ENCODE assay signal across 33 cellular contexts in genomic region chr12:20234474-20234873, GRCh38.
A peak's percentile ranks its signal among the peaks of the same experiment; 100 is the strongest.
DNase-seq lines count a peak whose midpoint lies in the region; ATAC-seq, FAIRE-seq and TF ChIP-seq lines count a peak whose summit lies in the region.
"Had no signal": no experiment of that assay in that cellular context is flagged by ENCODE, and none has a peak within 500 bp of the region (broad histone marks: within the 10 kb centered on the region; RNA-seq: fewer than 3 reads in every experiment).

No MANE protein-coding gene starts in this region.

- H3K9me3 ChIP-seq in HepG2 (ENCODE audit: low read length) (peaks cover 46% of the 10 kb centered on the region), right lobe of liver (no peaks in the 10 kb centered on the region), HEK293 (ENCODE audit: control insufficient read depth, insufficient read depth, low read depth, low read length) (no peaks in the 10 kb centered on the region), GM12878 (replicated peaks; ENCODE audit: control insufficient read depth, insufficient read depth, low read length) (no peaks in the 10 kb centered on the region; the same call in 2 of the 3 replicates)
- H3K9me3 ChIP-seq: A549, BE2C had no signal

- H3K4me1 ChIP-seq in HepG2 (ENCODE audit: insufficient read depth, low read length) (no peaks in the 10 kb centered on the region), right lobe of liver (no peaks in the 10 kb centered on the region), HEK293 (ENCODE audit: control insufficient read depth, insufficient read depth, low read length) (no peaks in the 10 kb centered on the region), GM12878 (ENCODE audit: control insufficient read depth, insufficient read depth, low read length) (no peaks in the 10 kb centered on the region)
- H3K4me1 ChIP-seq: A549; BE2C; BLaER1; BLaER1 treated with 17β-estradiol and CSF1 and Interleukin-3, amounts not matched to agents 10 nM and 100 nM; Caco-2 had no signal

- in situ Hi-C loops in HepG2 (cut with HindIII; ENCODE audit: extremely low pct_ligation_motif_present, low pct_unique_long_range_greater_than_20kb) (no loop called here), GM12878 (cut with MboI) (no loop called here)

- ATAC-seq in HepG2, result no peak
- ATAC-seq in right lobe of liver, result no peak
- no peak for ATAC-seq in GM12878
- ATAC-seq: A549; CD8-positive, alpha-beta T cell had no signal

- POLR2A ChIA-PET in HepG2 (lab: Yijun Ruan, JAX) (no interaction called here), HEK293 (lab: Yijun Ruan, JAX) (no interaction called here), GM12878 (lab: Charles Lee) (no interaction called here)

- no peak for TF ChIP-seq RAD21 in HepG2 (CRISPR knock-in tag; IDR thresholded peaks at IDR 0.05)
- no peak for TF ChIP-seq RAD21 in GM12878 (IDR thresholded peaks at IDR 0.05; ENCODE audit: insufficient read depth, low read depth, low read length)

- no peak for DNase-seq in HepG2 (ENCODE audit: low spot score)
- DNase-seq in right lobe of liver, result no peak
- DNase-seq in GM12878 (ENCODE audit: low read depth, low spot score), result no peak
- DNase-seq in kidney tubule cell (ENCODE audit: low spot score), result no peak
- DNase-seq in NOMO-1 treated with DMSO at 0.1 percent for 48 hours (lab: John Stamatoyannopoulos, UW; ENCODE audit: unreplicated experiment), result no peak
- DNase-seq: 8988T; ACHN; AML-193; BE2C; C1 segment of cervical spinal cord; Caco-2; Calu3; CD4-positive, alpha-beta memory T cell; CD4-positive, alpha-beta T cell; CD4-positive, CD25-positive, alpha-beta regulatory T cell; CD8-positive, alpha-beta memory T cell; CD8-positive, alpha-beta T cell; COR-L47; DMS 273 treated with DMSO at 0.1 percent for 48 hours; DMS153; DMS53; DMS79; DMS79 treated with DMSO at 0.1 percent for 48 hours; DND-41; EL had no signal

- no peak for TF ChIP-seq CTCF in HepG2 (CRISPR knock-in tag; IDR thresholded peaks at IDR 0.05)
- TF ChIP-seq CTCF in right lobe of liver (IDR thresholded peaks at IDR 0.05), result no peak
- no peak for TF ChIP-seq CTCF in HEK293 (tag by site-specific recombination; IDR thresholded peaks at IDR 0.05)
- TF ChIP-seq CTCF in GM12878 (IDR thresholded peaks at IDR 0.05 in 2 of 3, conservative IDR thresholded peaks at IDR 0.05 in 1 of 3; ENCODE audit: control insufficient read depth in 2 of 3, extremely low read depth in 1 of 3, insufficient read depth in 1 of 3, low read depth in 3 of 3, low read length in 3 of 3), result no peak

- H3K27ac ChIP-seq in HepG2 (ENCODE audit: extremely low read length, insufficient read depth, low read length), result no peak overlapping the region
- no peak overlapping the region for H3K27ac ChIP-seq in right lobe of liver
- H3K27ac ChIP-seq in HEK293 (ENCODE audit: extremely low read depth, low read depth, low read length), result no peak overlapping the region
- H3K27ac ChIP-seq in GM12878 (ENCODE audit: control insufficient read depth, insufficient read depth), result no peak overlapping the region
- H3K27ac ChIP-seq: 22Rv1; A549; BLaER1; BLaER1 treated with 17β-estradiol and CSF1 and Interleukin-3, amounts not matched to agents 10 nM and 100 nM; C4-2B had no signal

- TF ChIP-seq POLR2A in HepG2 (IDR thresholded peaks at IDR 0.05; ENCODE audit: insufficient read depth in 1 of 2, low read depth in 2 of 2, low read length in 2 of 2) (no peak), right lobe of liver (IDR thresholded peaks at IDR 0.05) (no peak), GM12878 (IDR thresholded peaks at IDR 0.05; ENCODE audit: low read depth, low read length) (no peak)

- H3K36me3 ChIP-seq in HepG2 (replicated peaks in 1 of 2; ENCODE audit: control insufficient read depth in 1 of 2, insufficient read depth in 2 of 2, low read length in 2 of 2), result no peaks in the 10 kb centered on the region
- no peaks in the 10 kb centered on the region for H3K36me3 ChIP-seq in right lobe of liver
- H3K36me3 ChIP-seq in HEK293 (ENCODE audit: control insufficient read depth in 2 of 2, insufficient read depth in 1 of 2, low read length in 2 of 2), result no peaks in the 10 kb centered on the region
- H3K36me3 ChIP-seq in GM12878 (ENCODE audit: control insufficient read depth in 2 of 2, insufficient read depth in 2 of 2, low read length in 1 of 2), result no peaks in the 10 kb centered on the region
- H3K36me3 ChIP-seq: BE2C; BLaER1; BLaER1 treated with 17β-estradiol and CSF1 and Interleukin-3, amounts not matched to agents 10 nM and 100 nM had no signal

- TF ChIP-seq EP300 in HepG2 (IDR thresholded peaks at IDR 0.05; ENCODE audit: low read depth in 2 of 2, low read length in 2 of 2) (no peak), HepG2 (CRISPR knock-in tag; IDR thresholded peaks at IDR 0.05; ENCODE audit: borderline replicate concordance) (no peak), GM12878 (IDR thresholded peaks at IDR 0.05; ENCODE audit: borderline replicate concordance in 1 of 2, control insufficient read depth in 1 of 2, low read depth in 2 of 2, low read length in 2 of 2) (no peak)

- H3K4me3 ChIP-seq in HepG2 (replicated peaks in 1 of 3; ENCODE audit: insufficient read depth in 1 of 3, low read depth in 2 of 3, low read length in 3 of 3) (no peak overlapping the region), right lobe of liver (no peak overlapping the region), HEK293 (ENCODE audit: low read depth, low read length) (no peak overlapping the region), GM12878 (no peak overlapping the region)
- H3K4me3 ChIP-seq: A549; BLaER1; BLaER1 treated with 17β-estradiol and CSF1 and Interleukin-3, amounts not matched to agents 10 nM and 100 nM had no signal

- BruUV-seq in HepG2 (replicated peaks; lab: Mats Ljungman, UMichigan) (no TSS peak), GM12878 (replicated peaks; lab: Mats Ljungman, UMichigan) (no TSS peak)

- H3K27me3 ChIP-seq in HepG2 (ENCODE audit: control insufficient read depth in 1 of 2, insufficient read depth in 2 of 2, low read length in 2 of 2), result no peaks in the 10 kb centered on the region
- no peaks in the 10 kb centered on the region for H3K27me3 ChIP-seq in right lobe of liver
- no peaks in the 10 kb centered on the region for H3K27me3 ChIP-seq in GM12878 (replicated peaks in 1 of 2; ENCODE audit: control insufficient read depth in 2 of 2, insufficient read depth in 2 of 2, low read length in 1 of 2)
- H3K27me3 ChIP-seq: BE2C; BLaER1; BLaER1 treated with 17β-estradiol and CSF1 and Interleukin-3, amounts not matched to agents 10 nM and 100 nM had no signal

- WGBS in HepG2 (ENCODE audit: low lambda C conversion rate), result 48% methylated on average over 6 of the region's 6 CpGs
- 89% methylated on average over 6 of the region's 6 CpGs for WGBS in right lobe of liver (ENCODE audit: insufficient coverage, low coverage, low lambda C conversion rate, missing lambda C conversion rate)
- WGBS in GM12878 (ENCODE audit: insufficient coverage, insufficient replicate concordance, low lambda C conversion rate, missing lambda C conversion rate), result 54% methylated on average over 6 of the region's 6 CpGs

- H3K4me2 ChIP-seq in HepG2 (ENCODE audit: low read depth, low read length) (no peak overlapping the region), GM12878 (ENCODE audit: control insufficient read depth, insufficient read depth) (no peak overlapping the region)
- H3K4me2 ChIP-seq: A549; BLaER1; BLaER1 treated with 17β-estradiol and CSF1 and Interleukin-3, amounts not matched to agents 10 nM and 100 nM had no signal

- H2AFZ ChIP-seq in HepG2 (ENCODE audit: low read length) (no peak overlapping the region), GM12878 (ENCODE audit: control insufficient read depth, low read depth, low read length) (no peak overlapping the region)

- H3K9ac ChIP-seq in HepG2 (ENCODE audit: insufficient read depth, low read depth, low read length) (no peak overlapping the region), GM12878 (ENCODE audit: control insufficient read depth, insufficient read depth, low read length) (no peak overlapping the region)
- H3K9ac ChIP-seq: BLaER1; BLaER1 treated with 17β-estradiol and CSF1 and Interleukin-3, amounts not matched to agents 10 nM and 100 nM had no signal

- FAIRE-seq in HepG2 (lab: Jason Lieb, UNC) (no peak), GM12878 (lab: Jason Lieb, UNC) (no peak)
- FAIRE-seq: A204.1, A549, D721Med had no signal

- no peaks in the 10 kb centered on the region for H4K20me1 ChIP-seq in HepG2 (ENCODE audit: insufficient read depth, low read length)
- H4K20me1 ChIP-seq in GM12878 (ENCODE audit: control insufficient read depth, insufficient read depth), result no peaks in the 10 kb centered on the region
- H4K20me1 ChIP-seq: BLaER1; BLaER1 treated with 17β-estradiol and CSF1 and Interleukin-3, amounts not matched to agents 10 nM and 100 nM had no signal

- intact Hi-C loops in HepG2 (cut with micrococcal nuclease; ENCODE audit: unreplicated experiment) (no loop called here), right lobe of liver (cut with DNase I) (no loop called here), GM12878 (cut with micrococcal nuclease; ENCODE audit: unreplicated experiment) (no loop called here)

- CTCF ChIA-PET in HepG2 (lab: Yijun Ruan, JAX; ENCODE audit: low intra/inter-chr PET ratio, low total read pairs) (no interaction called here), HEK293 (lab: Yijun Ruan, JAX) (no interaction called here), GM12878 (lab: Yijun Ruan, JAX) (no interaction called here)

- SMC1A ChIA-PET in GM12878 (lab: Charles Lee; ENCODE audit: uncharacterized antibody, unreplicated experiment), result no interaction called here

- H3K79me2 ChIP-seq in HepG2 (ENCODE audit: insufficient read depth, low read length), result no peaks in the 10 kb centered on the region
- H3K79me2 ChIP-seq in GM12878 (ENCODE audit: control insufficient read depth, insufficient read depth, low read length), result no peaks in the 10 kb centered on the region

- RAD21 ChIA-PET in GM12878 (lab: Charles Lee; ENCODE audit: unreplicated experiment), result no interaction called here

TF ChIP-seq in HepG2, 621 proteins besides CTCF, POLR2A, EP300 and RAD21 (continues in another document):
- TF ChIP-seq ATF7 (IDR thresholded peaks at IDR 0.05) (peak; percentile 96), ATF7 (CRISPR knock-in tag; IDR thresholded peaks at IDR 0.05) (no peak), TSC22D2 (CRISPR knock-in tag; IDR thresholded peaks at IDR 0.05; ENCODE audit: borderline replicate concordance) (no peak), CREB1 (IDR thresholded peaks at IDR 0.05) (peak; percentile 89), CREB1 (CRISPR knock-in tag; IDR thresholded peaks at IDR 0.05) (no peak)

TF ChIP-seq in HEK293, 187 proteins besides CTCF, POLR2A, EP300 and RAD21 (continues in another document):
- no peak for TF ChIP-seq SCRT1 (tag by site-specific recombination; IDR thresholded peaks at IDR 0.05; ENCODE audit: borderline replicate concordance)
- TF ChIP-seq ZNF501 (tag by site-specific recombination; IDR thresholded peaks at IDR 0.05), result no peak
- no peak for TF ChIP-seq ZNF202 (tag by site-specific recombination; IDR thresholded peaks at IDR 0.05; ENCODE audit: borderline replicate concordance)

TF ChIP-seq in GM12878, 131 proteins besides CTCF, POLR2A, EP300 and RAD21:
- peak; percentile 21; the same call in 1 of the 2 replicates for TF ChIP-seq ATF7 (IDR thresholded peaks at IDR 0.05; ENCODE audit: low read depth)
- TF ChIP-seq RB1 (IDR thresholded peaks at IDR 0.05; ENCODE audit: borderline replicate concordance), result no peak

Comparison
In these comparisons a context has a peak if more than half of its experiments do, and no peak if none do; other contexts are left out.
1. Of the 63 proteins assayed by ChIP-seq in both HepG2 and HEK293: peak only in HepG2: none; only in HEK293: ATF2; in both: none; in neither: 62.